Comparison of ENCODE assay signal across 36 cellular contexts in the genomic region with DNA sequence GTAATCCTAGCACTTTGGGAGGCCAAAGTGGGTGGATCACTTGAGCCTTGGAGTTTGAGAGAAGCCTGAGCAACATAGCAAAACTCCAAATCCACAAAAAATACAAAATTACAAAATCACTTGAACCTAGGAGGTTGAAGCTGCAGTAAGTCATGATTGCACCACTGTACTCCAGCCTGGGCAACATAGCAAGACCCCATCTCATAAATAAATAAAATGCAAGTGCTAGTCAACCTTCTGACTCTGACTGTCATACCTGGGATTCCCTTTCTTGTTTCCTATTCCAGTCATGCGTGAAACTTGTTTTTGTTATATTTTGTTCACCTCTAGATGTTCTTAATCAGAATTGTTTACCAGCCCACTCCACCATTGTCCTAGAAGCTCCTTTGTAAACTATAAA. TPM values are rescaled to one million over a fixed set of nuclear protein-coding genes. Genes with fewer than 3 reads are reported as not detected.
"Had no signal": no experiment of that assay in that cellular context is flagged by ENCODE, and none has a peak within 500 bp of the region (broad histone marks: within the 10 kb centered on the region; RNA-seq: fewer than 3 reads in every experiment).

No MANE protein-coding gene starts in this region.

- H3K4me1 ChIP-seq: body of pancreas, breast epithelium, colonic mucosa, esophagus muscularis mucosa, gastrocnemius medialis had no signal

- H3K4me3 Mint-ChIP-seq: activated B cell treated with CpG ODN at 0.5 μM for 24 hours; activated CD8-positive, alpha-beta T cell treated with anti-CD3 and anti-CD28 coated beads for 36 hours; activated naive CD8-positive, alpha-beta T cell; activated T-cell treated with anti-CD3 and anti-CD28 coated beads, Interleukin-2, amount 50 U/mL, for 4 hours; activated T-helper 17 cell treated with anti-CD3 and anti-CD28 coated beads, Interleukin-2, amount 50 U/mL, for 72 hours; effector memory CD8-positive, alpha-beta T cell; T-helper 17 cell; T-helper 2 cell treated with Interferon-gamma antibody and Interleukin-4, amounts not matched to agents 5 μg/mL and 100 μg/mL, for 36 hours had no signal

- H3K27ac Mint-ChIP-seq: activated B cell treated with CpG ODN at 0.5 μM for 24 hours; activated CD8-positive, alpha-beta T cell treated with anti-CD3 and anti-CD28 coated beads for 36 hours; activated naive CD8-positive, alpha-beta T cell; activated T-helper 17 cell treated with anti-CD3 and anti-CD28 coated beads, Interleukin-2, amount 50 U/mL, for 72 hours; effector memory CD8-positive, alpha-beta T cell; T-helper 17 cell; T-helper 2 cell treated with Interferon-gamma antibody and Interleukin-4, amounts not matched to agents 5 μg/mL and 100 μg/mL, for 36 hours had no signal

- H3K4me3 ChIP-seq: body of pancreas, breast epithelium, cardiac muscle cell, colonic mucosa, esophagus muscularis mucosa, gastrocnemius medialis, heart left ventricle had no signal

- H3K9me3 ChIP-seq: body of pancreas, breast epithelium, colonic mucosa, esophagus muscularis mucosa, gastrocnemius medialis, heart left ventricle had no signal

- DNase-seq: activated B cell treated with CpG ODN at 0.5 μM for 24 hours; activated CD4-positive, alpha-beta T cell treated with anti-CD3 and anti-CD28 coated beads for 48 hours; activated CD4-positive, alpha-beta T cell treated with anti-CD3 and anti-CD28 coated beads, Interleukin-2, amount 50 U/mL, for 1 hour; activated CD4-positive, alpha-beta T cell treated with anti-CD3 and anti-CD28 coated beads, Interleukin-2, amount 50 U/mL, for 48 hours; activated CD8-positive, alpha-beta memory T cell treated with anti-CD3 and anti-CD28 coated beads for 24 hours; activated CD8-positive, alpha-beta T cell treated with anti-CD3 and anti-CD28 coated beads for 36 hours; activated effector memory CD4-positive, alpha-beta T cell treated with Interleukin-2 at 50 U/mL for 16 hours; activated gamma-delta T cell treated with Interleukin-2 at 50 U/mL for 16 hours; activated naive CD4-positive, alpha-beta T cell treated with anti-CD3 and anti-CD28 coated beads, Interleukin-2, amount 50 U/mL, for 16 hours; activated naive CD4-positive, alpha-beta T cell treated with Interleukin-2 at 50 U/mL for 16 hours; activated T-cell treated with anti-CD3 and anti-CD28 coated beads, Interleukin-2, amount 50 U/mL, for 4 hours; amniotic stem cell; aorta; body of pancreas; central memory CD4-positive, alpha-beta T cell; cerebellar nuclear complex; colonic mucosa; effector memory CD8-positive, alpha-beta T cell; erythroblast; foreskin keratinocyte; gastrocnemius medialis; glutamatergic neuron; T-helper 1 cell; T-helper 17 cell; T1000; WERI-Rb-1 had no signal

- H3K27ac ChIP-seq: body of pancreas, breast epithelium, cardiac muscle cell, colonic mucosa, esophagus muscularis mucosa, foreskin keratinocyte, gastrocnemius medialis, heart left ventricle, WERI-Rb-1 had no signal

- ATAC-seq: activated CD4-positive, CD25-positive, alpha-beta regulatory T cell treated with anti-CD3 and anti-CD28 coated beads, Interleukin-2, amount 50 U/mL, for 24 hours; activated CD8-positive, alpha-beta T cell treated with anti-CD3 and anti-CD28 coated beads for 36 hours; activated T-cell treated with anti-CD3 and anti-CD28 coated beads, Interleukin-2, amount 50 U/mL, for 4 hours; activated T-helper 17 cell treated with anti-CD3 and anti-CD28 coated beads, Interleukin-2, amount 50 U/mL, for 72 hours; body of pancreas; effector memory CD8-positive, alpha-beta T cell; foreskin keratinocyte; gastrocnemius medialis; heart left ventricle; T-helper 17 cell had no signal

- H3K4me1 Mint-ChIP-seq: activated B cell treated with CpG ODN at 0.5 μM for 24 hours; activated T-helper 17 cell treated with anti-CD3 and anti-CD28 coated beads, Interleukin-2, amount 50 U/mL, for 72 hours had no signal

- H3K36me3 ChIP-seq: breast epithelium, cardiac muscle cell, colonic mucosa, esophagus muscularis mucosa, gastrocnemius medialis, heart left ventricle, WERI-Rb-1 had no signal

- H3K36me3 Mint-ChIP-seq: activated naive CD8-positive, alpha-beta T cell had no signal

- H3K9me3 Mint-ChIP-seq: activated B cell treated with CpG ODN at 0.5 μM for 24 hours; activated CD8-positive, alpha-beta T cell treated with anti-CD3 and anti-CD28 coated beads for 36 hours; activated T-cell treated with anti-CD3 and anti-CD28 coated beads, Interleukin-2, amount 50 U/mL, for 4 hours; activated T-helper 17 cell treated with anti-CD3 and anti-CD28 coated beads, Interleukin-2, amount 50 U/mL, for 72 hours; effector memory CD8-positive, alpha-beta T cell; T-helper 2 cell treated with Interferon-gamma antibody and Interleukin-4, amounts not matched to agents 5 μg/mL and 100 μg/mL, for 36 hours had no signal

- H3K27me3 ChIP-seq: body of pancreas, breast epithelium, cardiac muscle cell, colonic mucosa, esophagus muscularis mucosa, gastrocnemius medialis had no signal

RNA-seq across cellular contexts. Expression of gene VSX2, which starts 32.1 kb away (rescaled TPM):
- total RNA-seq: activated B cell treated with CpG ODN at 0.5 μM for 24 hours; activated CD8-positive, alpha-beta T cell treated with anti-CD3 and anti-CD28 coated beads for 36 hours; activated T-cell treated with anti-CD3 and anti-CD28 coated beads, Interleukin-2, amount 50 U/mL, for 4 hours; activated T-helper 17 cell treated with anti-CD3 and anti-CD28 coated beads, Interleukin-2, amount 50 U/mL, for 72 hours; aorta; body of pancreas; breast epithelium; cardiac muscle cell; colonic mucosa; dermis microvascular lymphatic vessel endothelial cell; esophagus muscularis mucosa; foreskin keratinocyte; gastrocnemius medialis; T-helper 17 cell had no signal
- polyA plus RNA-seq: adipose tissue, aorta, cardiac muscle cell, foreskin keratinocyte, heart left ventricle had no signal
